ENCODE assay signal across 18 cellular contexts in the genomic region with DNA sequence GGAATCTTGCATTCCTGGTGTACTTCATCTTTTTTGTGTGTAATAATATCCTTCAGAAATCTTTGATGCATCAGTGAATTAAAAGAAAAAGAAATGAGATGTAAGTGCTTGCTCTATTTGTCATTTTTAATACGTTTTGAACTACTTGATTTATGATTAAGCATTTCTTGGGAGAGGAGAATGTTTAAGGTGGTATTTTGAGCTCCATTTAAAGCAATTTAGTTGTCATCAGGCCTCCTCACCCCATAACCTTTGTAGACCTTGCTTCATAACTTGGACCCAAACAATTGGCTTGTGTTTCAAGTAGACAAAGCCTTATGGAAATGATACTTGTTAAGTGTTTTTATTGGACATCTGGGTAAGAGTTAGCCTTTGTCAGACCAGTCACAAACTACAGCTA.
DNase-seq lines count a peak whose midpoint lies in the region; ATAC-seq and TF ChIP-seq lines count a peak whose summit lies in the region.
"Had no signal": no experiment of that assay in that cellular context is flagged by ENCODE, and none has a peak within 500 bp of the region (broad histone marks: within the 10 kb centered on the region; RNA-seq: fewer than 3 reads in every experiment).

No MANE protein-coding gene starts in this region.

- WGBS in esophagus muscularis mucosa = 18% methylated on average over 1 of the region's 1 CpG
- 2% methylated on average over 1 of the region's 1 CpG for WGBS in prostate gland

- H3K9me3 ChIP-seq in esophagus muscularis mucosa (no peaks in the 10 kb centered on the region), prostate gland (no peaks in the 10 kb centered on the region)
- H3K9me3 ChIP-seq: BE2C had no signal

- DNase-seq in HEK293T (ENCODE audit: extremely low spot score) (no peak), NCI-H69 (lab: John Stamatoyannopoulos, UW) (peak; percentile 52), esophagus muscularis mucosa (ENCODE audit: extremely low spot score) (peak; percentile 14), pons (ENCODE audit: low spot score) (peak; percentile 30), brain microvascular endothelial cell (no peak), prostate gland (ENCODE audit: low spot score) (no peak)
- DNase-seq: ACHN; BE2C; CD8-positive, alpha-beta T cell; COR-L47; DMS153; DND-41; GDM1; GOT3; H9 had no signal

- TF ChIP-seq POLR2A in esophagus muscularis mucosa (IDR thresholded peaks at IDR 0.05; ENCODE audit: low read depth) = no peak
- TF ChIP-seq POLR2A in prostate gland (IDR thresholded peaks at IDR 0.05) = no peak

- H3K27ac ChIP-seq in esophagus muscularis mucosa (replicated peaks in 1 of 4) = no peak overlapping the region
- no peak overlapping the region for H3K27ac ChIP-seq in brain microvascular endothelial cell
- H3K27ac ChIP-seq in prostate gland = no peak overlapping the region
- H3K27ac ChIP-seq: C4-2B had no signal

- CTCF ChIA-PET in HEK293T (lab: Yijun Ruan, JAX) = no interaction called here

- no peaks in the 10 kb centered on the region for H3K4me1 ChIP-seq in esophagus muscularis mucosa
- no peaks in the 10 kb centered on the region for H3K4me1 ChIP-seq in prostate gland (replicated peaks)
- H3K4me1 ChIP-seq: BE2C had no signal

- in situ Hi-C loops in brain microvascular endothelial cell (cut with HindIII; ENCODE audit: low pct_ligation_motif_present, low sequenced_read_pairs) = no loop called here

- POLR2A ChIA-PET in HEK293T (lab: Yijun Ruan, JAX) = no interaction called here

- no peak for ATAC-seq in HG03139 (IDR thresholded peaks at IDR 0.05; ENCODE audit: unreplicated experiment)
- ATAC-seq: CD8-positive, alpha-beta T cell; HepG2 had no signal

- intact Hi-C loops in esophagus muscularis mucosa (cut with DNase I) (no loop called here), prostate gland (cut with DNase I) (no loop called here)

- H3K4me3 ChIP-seq in esophagus muscularis mucosa (no peak overlapping the region), brain microvascular endothelial cell (ENCODE audit: low read depth, low read length) (no peak overlapping the region), prostate gland (no peak overlapping the region)

- H3K27me3 ChIP-seq in esophagus muscularis mucosa (no peaks in the 10 kb centered on the region), brain microvascular endothelial cell (replicated peaks) (no peaks in the 10 kb centered on the region), prostate gland (replicated peaks; ENCODE audit: insufficient read depth) (no peaks in the 10 kb centered on the region)
- H3K27me3 ChIP-seq: BE2C had no signal

- TF ChIP-seq EP300 in esophagus muscularis mucosa (IDR thresholded peaks at IDR 0.05) = no peak

- TF ChIP-seq CTCF in esophagus muscularis mucosa (IDR thresholded peaks at IDR 0.05) = no peak
- TF ChIP-seq CTCF in brain microvascular endothelial cell (IDR thresholded peaks at IDR 0.05; ENCODE audit: low read depth, low read length, missing control alignments) = no peak
- no peak for TF ChIP-seq CTCF in prostate gland (IDR thresholded peaks at IDR 0.05)

- H3K36me3 ChIP-seq in esophagus muscularis mucosa (no peaks in the 10 kb centered on the region), brain microvascular endothelial cell (replicated peaks) (no peaks in the 10 kb centered on the region), prostate gland (no peaks in the 10 kb centered on the region)
- H3K36me3 ChIP-seq: BE2C had no signal

TF ChIP-seq in HEK293T, 16 proteins besides CTCF, POLR2A, EP300 and RAD21:
- TF ChIP-seq, protein P1, sequence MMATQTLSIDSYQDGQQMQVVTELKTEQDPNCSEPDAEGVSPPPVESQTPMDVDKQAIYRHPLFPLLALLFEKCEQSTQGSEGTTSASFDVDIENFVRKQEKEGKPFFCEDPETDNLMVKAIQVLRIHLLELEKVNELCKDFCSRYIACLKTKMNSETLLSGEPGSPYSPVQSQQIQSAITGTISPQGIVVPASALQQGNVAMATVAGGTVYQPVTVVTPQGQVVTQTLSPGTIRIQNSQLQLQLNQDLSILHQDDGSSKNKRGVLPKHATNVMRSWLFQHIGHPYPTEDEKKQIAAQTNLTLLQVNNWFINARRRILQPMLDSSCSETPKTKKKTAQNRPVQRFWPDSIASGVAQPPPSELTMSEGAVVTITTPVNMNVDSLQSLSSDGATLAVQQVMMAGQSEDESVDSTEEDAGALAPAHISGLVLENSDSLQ (IDR thresholded peaks at IDR 0.05) = peak; percentile 22
- TF ChIP-seq CTBP1 (IDR thresholded peaks at IDR 0.05; ENCODE audit: borderline replicate concordance) (no peak), ARNT (IDR thresholded peaks at IDR 0.05) (no peak)

Comparison
In these comparisons a context has a peak if more than half of its experiments do, and no peak if none do; other contexts are left out.
1. DNase-seq: peak in NCI-H69 (single experiment), esophagus muscularis mucosa (single experiment) and pons (single experiment); none in HEK293T (single experiment), brain microvascular endothelial cell (single experiment) and prostate gland (single experiment).